ENCODE assay signal across 8 cellular contexts in genomic region chr11:47863189-47863892, GRCh38. TPM values are rescaled to one million over a fixed set of nuclear protein-coding genes. Genes with fewer than 3 reads are reported as not detected.
A peak's percentile ranks its signal among the peaks of the same experiment; 100 is the strongest.
DNase-seq lines count a peak whose midpoint lies in the region; ATAC-seq and TF ChIP-seq lines count a peak whose summit lies in the region.

No MANE protein-coding gene starts in this region.

- H3K9me3 ChIP-seq in mesenchymal stem cell (ENCODE audit: control insufficient read depth, low read length) (no peaks in the 10 kb centered on the region), prostate gland (no peaks in the 10 kb centered on the region)

- peak; percentile 27 for DNase-seq in NCI-H82 (lab: John Stamatoyannopoulos, UW)
- DNase-seq in NCI-H82 treated with DMSO at 0.1 percent for 48 hours (lab: John Stamatoyannopoulos, UW; ENCODE audit: unreplicated experiment): no peak
- peak; percentile 92 for DNase-seq in mesenchymal stem cell
- no peak for DNase-seq in NCI-H146 (lab: John Stamatoyannopoulos, UW)
- no peak for DNase-seq in prostate gland (ENCODE audit: low spot score)
- DNase-seq in NCI-H446 treated with DMSO at 0.1 percent for 48 hours (lab: John Stamatoyannopoulos, UW): no peak

- H3K27ac Mint-ChIP-seq in T-helper 1 cell treated with Interleukin-12 subunit alpha and Interleukin-12 subunit beta and Interleukin-4 antibody, amounts not matched to agents 30 μg/mL and 1 μg/mL, for 36 hours: peak overlapping the region; percentile 60

- intact Hi-C loops in prostate gland (cut with DNase I): no loop called here

- H3K4me2 ChIP-seq in mesenchymal stem cell (ENCODE audit: low read length, poor library complexity, severe bottlenecking): no peak overlapping the region

- H3K4ac ChIP-seq in mesenchymal stem cell (ENCODE audit: low read depth in 1 of 2, low read length in 2 of 2): no peak overlapping the region

- no peaks in the 10 kb centered on the region for H3K27me3 ChIP-seq in mesenchymal stem cell (ENCODE audit: control insufficient read depth in 1 of 2, insufficient read depth in 1 of 2, low read length in 2 of 2)
- no peaks in the 10 kb centered on the region for H3K27me3 ChIP-seq in prostate gland (replicated peaks; ENCODE audit: insufficient read depth)

- ATAC-seq in HG02981 (IDR thresholded peaks at IDR 0.05; ENCODE audit: unreplicated experiment): peak; percentile 74

- H3K36me3 ChIP-seq in mesenchymal stem cell (ENCODE audit: control insufficient read depth in 1 of 2, insufficient read depth in 2 of 2, low read depth in 1 of 2, low read length in 2 of 2) (no peaks in the 10 kb centered on the region), prostate gland (no peaks in the 10 kb centered on the region)

- no peak overlapping the region for H4K8ac ChIP-seq in mesenchymal stem cell (ENCODE audit: low read length)

- H3K36me3 Mint-ChIP-seq in T-helper 1 cell treated with Interleukin-12 subunit alpha and Interleukin-12 subunit beta and Interleukin-4 antibody, amounts not matched to agents 30 μg/mL and 1 μg/mL, for 36 hours (ENCODE audit: low read depth): peaks cover 3% of the 10 kb centered on the region

- peak overlapping the region; percentile 47 for H3K4me3 Mint-ChIP-seq in T-helper 1 cell treated with Interleukin-12 subunit alpha and Interleukin-12 subunit beta and Interleukin-4 antibody, amounts not matched to agents 30 μg/mL and 1 μg/mL, for 36 hours

- peak overlapping the region; percentile 87 for H3K9ac ChIP-seq in mesenchymal stem cell (ENCODE audit: low read length)

- H2BK15ac ChIP-seq in mesenchymal stem cell (ENCODE audit: low read depth, poor library complexity, severe bottlenecking): no peak overlapping the region

- H3K18ac ChIP-seq in mesenchymal stem cell (ENCODE audit: low read depth in 1 of 2, low read length in 2 of 2): peak overlapping the region in 1 of 2 experiments; percentile 57

- no peak for TF ChIP-seq CTCF in prostate gland (IDR thresholded peaks at IDR 0.05)

- H3K23ac ChIP-seq in mesenchymal stem cell (ENCODE audit: low read length in 2 of 2): no peak overlapping the region

- no peak overlapping the region for H2AFZ ChIP-seq in mesenchymal stem cell (ENCODE audit: low read depth, low read length)

- H3K9me3 Mint-ChIP-seq in T-helper 1 cell treated with Interleukin-12 subunit alpha and Interleukin-12 subunit beta and Interleukin-4 antibody, amounts not matched to agents 30 μg/mL and 1 μg/mL, for 36 hours: no peaks in the 10 kb centered on the region

- no peak for TF ChIP-seq POLR2A in prostate gland (IDR thresholded peaks at IDR 0.05)

- H3K4me3 ChIP-seq in mesenchymal stem cell (ENCODE audit: insufficient read depth in 1 of 2, low read depth in 1 of 2, low read length in 2 of 2) (no peak overlapping the region), prostate gland (no peak overlapping the region)

- H2BK120ac ChIP-seq in mesenchymal stem cell (ENCODE audit: low read depth, low read length): no peak overlapping the region

- H3K27ac ChIP-seq in mesenchymal stem cell (ENCODE audit: low read length, poor library complexity, severe bottlenecking): no peak overlapping the region
- H3K27ac ChIP-seq in prostate gland: no peak overlapping the region

- H3K14ac ChIP-seq in mesenchymal stem cell (ENCODE audit: low read length in 2 of 2): no peak overlapping the region

- no peak overlapping the region for H2AK5ac ChIP-seq in mesenchymal stem cell (ENCODE audit: low read length, severe bottlenecking)

- no peak overlapping the region for H4K91ac ChIP-seq in mesenchymal stem cell (ENCODE audit: low read length)

- H3K27me3 Mint-ChIP-seq in T-helper 1 cell treated with Interleukin-12 subunit alpha and Interleukin-12 subunit beta and Interleukin-4 antibody, amounts not matched to agents 30 μg/mL and 1 μg/mL, for 36 hours (ENCODE audit: low read depth): no peaks in the 10 kb centered on the region

- no peak overlapping the region for H2BK12ac ChIP-seq in mesenchymal stem cell (ENCODE audit: low read length in 2 of 2)

- no CpG with 5 or more reads among the region's 4 CpGs for WGBS in mesenchymal stem cell
- WGBS in prostate gland: 57% methylated on average over 4 of the region's 4 CpGs

- no peaks in the 10 kb centered on the region for H3K4me1 ChIP-seq in mesenchymal stem cell (ENCODE audit: control insufficient read depth, insufficient read depth, low read depth, low read length)
- H3K4me1 ChIP-seq in prostate gland (replicated peaks): no peaks in the 10 kb centered on the region

- no peak overlapping the region for H2BK5ac ChIP-seq in mesenchymal stem cell (ENCODE audit: low read depth, low read length, poor library complexity, severe bottlenecking)

- H3K79me1 ChIP-seq in mesenchymal stem cell (replicated peaks; ENCODE audit: low read length, poor library complexity, severe bottlenecking): no peaks in the 10 kb centered on the region

- peaks cover 26% of the 10 kb centered on the region for H3K4me1 Mint-ChIP-seq in T-helper 1 cell treated with Interleukin-12 subunit alpha and Interleukin-12 subunit beta and Interleukin-4 antibody, amounts not matched to agents 30 μg/mL and 1 μg/mL, for 36 hours (ENCODE audit: low read depth)

RNA-seq across cellular contexts. Expression of gene NUP160, which starts 15.2 kb away (rescaled TPM):
- 12.5 TPM for polyA plus RNA-seq in mesenchymal stem cell (2013, experiment 1 of 2)
- polyA plus RNA-seq in mesenchymal stem cell (2013, experiment 2 of 2): 12.7 TPM
- total RNA-seq in prostate gland: 10 to 100 TPM; 17.9 to 43.2 TPM

Comparison
In these comparisons a context has a peak if more than half of its experiments do, and no peak if none do; other contexts are left out.
1. DNase-seq: peak in NCI-H82 (single experiment) and mesenchymal stem cell (single experiment); none in NCI-H82 treated with DMSO at 0.1 percent for 48 hours (single experiment), NCI-H146 (single experiment), prostate gland (single experiment) and NCI-H446 treated with DMSO at 0.1 percent for 48 hours (single experiment).